In genomic region chr12:32603858-32604257, GRCh38 we compare ENCODE assay signal across 9 cellular contexts.
A peak's percentile ranks its signal among the peaks of the same experiment; 100 is the strongest.
DNase-seq lines count a peak whose midpoint lies in the region; ATAC-seq lines count a peak whose summit lies in the region.
"Had no signal": no experiment of that assay in that cellular context is flagged by ENCODE, and none has a peak within 500 bp of the region (broad histone marks: within the 10 kb centered on the region; RNA-seq: fewer than 3 reads in every experiment).

No MANE protein-coding gene starts in this region.

- H3K27me3 Mint-ChIP-seq in activated CD4-positive, alpha-beta T cell treated with anti-CD3 and anti-CD28 coated beads, Interleukin-2, amount 10 ng/mL, durations not matched to agents 7 days and 5 days = no peaks in the 10 kb centered on the region
- no peaks in the 10 kb centered on the region for H3K27me3 Mint-ChIP-seq in activated T-cell treated with anti-CD3 and anti-CD28 coated beads, Interleukin-2, amount 50 U/mL, for 72 hours (ENCODE audit: low read depth)

- H3K4me1 Mint-ChIP-seq in activated CD4-positive, alpha-beta T cell treated with anti-CD3 and anti-CD28 coated beads, Interleukin-2, amount 10 ng/mL, durations not matched to agents 7 days and 5 days = peaks cover 18% of the 10 kb centered on the region
- H3K4me1 Mint-ChIP-seq in activated T-cell treated with anti-CD3 and anti-CD28 coated beads, Interleukin-2, amount 50 U/mL, for 72 hours (ENCODE audit: low read depth) = peaks cover 23% of the 10 kb centered on the region

- H3K27ac Mint-ChIP-seq in activated CD4-positive, alpha-beta T cell treated with anti-CD3 and anti-CD28 coated beads, Interleukin-2, amount 10 ng/mL, durations not matched to agents 7 days and 5 days = peak overlapping the region; percentile 65
- peak overlapping the region; percentile 47 for H3K27ac Mint-ChIP-seq in activated T-cell treated with anti-CD3 and anti-CD28 coated beads, Interleukin-2, amount 50 U/mL, for 72 hours

- H3K4me3 Mint-ChIP-seq in activated CD4-positive, alpha-beta T cell treated with anti-CD3 and anti-CD28 coated beads, Interleukin-2, amount 10 ng/mL, durations not matched to agents 7 days and 5 days = no peak overlapping the region
- peak overlapping the region in 1 of 2 donors; percentile 36 for H3K4me3 Mint-ChIP-seq in activated T-cell treated with anti-CD3 and anti-CD28 coated beads, Interleukin-2, amount 50 U/mL, for 72 hours

- CTCF ChIA-PET in activated CD4-positive, alpha-beta T cell treated with anti-CD3 and anti-CD28 coated beads, Interleukin-2, amount 10 ng/mL, durations not matched to agents 7 days and 5 days (lab: Charles Lee) = no interaction called here

- POLR2A ChIA-PET in activated CD4-positive, alpha-beta T cell treated with anti-CD3 and anti-CD28 coated beads, Interleukin-2, amount 10 ng/mL, durations not matched to agents 7 days and 5 days (lab: Charles Lee) = interaction anchor here (0.6 kb wide), 1 partner anchor 126 kb away, joined by 3 read pairs; no protein-coding TSS in a partner anchor

- peak; percentile 56 for DNase-seq in activated CD4-positive, alpha-beta T cell treated with anti-CD3 and anti-CD28 coated beads, Interleukin-2, amount 10 ng/mL, durations not matched to agents 7 days and 5 days
- DNase-seq in activated CD4-positive, alpha-beta T cell treated with anti-CD3 and anti-CD28 coated beads for 1 hour = no peak
- DNase-seq in activated T-cell treated with anti-CD3 and anti-CD28 coated beads, Interleukin-2, amount 50 U/mL, for 72 hours = peak; percentile 57 to 67
- peak; percentile 6 for DNase-seq in stimulated activated CD4-positive, alpha-beta T cell treated with anti-CD3 and anti-CD28 coated beads, Interleukin-4, amount 100 ng/mL, for 24 hours
- DNase-seq in NCI-H82 (lab: John Stamatoyannopoulos, UW) (no peak), superior temporal gyrus (ENCODE audit: extremely low spot score) (no peak), NCI-H2196 (lab: John Stamatoyannopoulos, UW; ENCODE audit: unreplicated experiment) (no peak)
- DNase-seq: ACHN had no signal

- ATAC-seq in HG03025 (IDR thresholded peaks at IDR 0.05; ENCODE audit: low FRiP score, unreplicated experiment) = peak; percentile 77
- peak; percentile 100 for ATAC-seq in activated T-cell treated with anti-CD3 and anti-CD28 coated beads, Interleukin-2, amount 50 U/mL, for 72 hours (replicated peaks in 1 of 2)

- peaks cover 2% of the 10 kb centered on the region for H3K36me3 Mint-ChIP-seq in activated CD4-positive, alpha-beta T cell treated with anti-CD3 and anti-CD28 coated beads, Interleukin-2, amount 10 ng/mL, durations not matched to agents 7 days and 5 days (ENCODE audit: low read depth)
- no peaks in the 10 kb centered on the region for H3K36me3 Mint-ChIP-seq in activated T-cell treated with anti-CD3 and anti-CD28 coated beads, Interleukin-2, amount 50 U/mL, for 72 hours (ENCODE audit: insufficient read depth in 2 of 2)

- H3K9me3 Mint-ChIP-seq in activated CD4-positive, alpha-beta T cell treated with anti-CD3 and anti-CD28 coated beads, Interleukin-2, amount 10 ng/mL, durations not matched to agents 7 days and 5 days = no peaks in the 10 kb centered on the region
- H3K9me3 Mint-ChIP-seq in activated T-cell treated with anti-CD3 and anti-CD28 coated beads, Interleukin-2, amount 50 U/mL, for 72 hours = no peaks in the 10 kb centered on the region

Comparison
In these comparisons a context has a peak if more than half of its experiments do, and no peak if none do; other contexts are left out.
1. DNase-seq: peak in activated CD4-positive, alpha-beta T cell treated with anti-CD3 and anti-CD28 coated beads, Interleukin-2, amount 10 ng/mL, durations not matched to agents 7 days and 5 days (single experiment), activated T-cell treated with anti-CD3 and anti-CD28 coated beads, Interleukin-2, amount 50 U/mL, for 72 hours (2 of 2) and stimulated activated CD4-positive, alpha-beta T cell treated with anti-CD3 and anti-CD28 coated beads, Interleukin-4, amount 100 ng/mL, for 24 hours (single experiment); none in activated CD4-positive, alpha-beta T cell treated with anti-CD3 and anti-CD28 coated beads for 1 hour (single experiment), NCI-H82 (single experiment), superior temporal gyrus (single experiment) and NCI-H2196 (single experiment).